Comparison of ENCODE assay signal across 8 cellular contexts in genomic region chr22:17119481-17120202, GRCh38. TPM values are rescaled to one million over a fixed set of nuclear protein-coding genes. Genes with fewer than 3 reads are reported as not detected.
DNase-seq lines count a peak whose midpoint lies in the region; ATAC-seq lines count a peak whose summit lies in the region.

No MANE protein-coding gene starts in this region.

- H3K27ac ChIP-seq in effector memory CD4-positive, alpha-beta T cell (ENCODE audit: insufficient read depth, low read length, poor library complexity, severe bottlenecking) = no peak overlapping the region

- H3K27me3 Mint-ChIP-seq in activated naive CD4-positive, alpha-beta T cell treated with anti-CD3 and anti-CD28 coated beads, Interleukin-2, amount 50 U/mL, for 24 hours = peaks cover 9% of the 10 kb centered on the region
- peaks cover 8% of the 10 kb centered on the region for H3K27me3 Mint-ChIP-seq in activated T-helper 17 cell treated with anti-CD3 and anti-CD28 coated beads, Interleukin-2, amount 50 U/mL, for 72 hours
- peaks cover 47% of the 10 kb centered on the region for H3K27me3 Mint-ChIP-seq in stimulated activated naive CD8-positive, alpha-beta T cell treated with anti-CD3 and anti-CD28 coated beads, Interleukin-15, amount 100 ng/mL, for 72 hours

- no peaks in the 10 kb centered on the region for H3K36me3 Mint-ChIP-seq in activated naive CD4-positive, alpha-beta T cell treated with anti-CD3 and anti-CD28 coated beads, Interleukin-2, amount 50 U/mL, for 24 hours
- no peaks in the 10 kb centered on the region for H3K36me3 Mint-ChIP-seq in activated T-helper 17 cell treated with anti-CD3 and anti-CD28 coated beads, Interleukin-2, amount 50 U/mL, for 72 hours (ENCODE audit: low read depth)

- H3K36me3 ChIP-seq in effector memory CD4-positive, alpha-beta T cell (ENCODE audit: control insufficient read depth, insufficient read depth, low read length) = no peaks in the 10 kb centered on the region

- no peak for ATAC-seq in activated T-helper 17 cell treated with anti-CD3 and anti-CD28 coated beads, Interleukin-2, amount 50 U/mL, for 72 hours (replicated peaks)
- peak; percentile 7 for ATAC-seq in stimulated activated naive CD8-positive, alpha-beta T cell treated with anti-CD3 and anti-CD28 coated beads, Interleukin-15, amount 100 ng/mL, for 72 hours
- ATAC-seq in GM18909 (IDR thresholded peaks at IDR 0.05; ENCODE audit: poor library complexity, unreplicated experiment) (no peak), HG02623 (IDR thresholded peaks at IDR 0.05; ENCODE audit: unreplicated experiment) (no peak)

- peaks cover 10% of the 10 kb centered on the region for H3K27me3 ChIP-seq in effector memory CD4-positive, alpha-beta T cell (replicated peaks; ENCODE audit: control insufficient read depth, insufficient read depth, low read length, poor library complexity, severe bottlenecking)

- H3K4me1 ChIP-seq in effector memory CD4-positive, alpha-beta T cell (ENCODE audit: control insufficient read depth, insufficient read depth, low read length, poor library complexity, severe bottlenecking) = peaks cover 51% of the 10 kb centered on the region

- peaks cover 55% of the 10 kb centered on the region for H3K4me1 Mint-ChIP-seq in activated naive CD4-positive, alpha-beta T cell treated with anti-CD3 and anti-CD28 coated beads, Interleukin-2, amount 50 U/mL, for 24 hours
- H3K4me1 Mint-ChIP-seq in activated T-helper 17 cell treated with anti-CD3 and anti-CD28 coated beads, Interleukin-2, amount 50 U/mL, for 72 hours = peaks cover 34% of the 10 kb centered on the region
- H3K4me1 Mint-ChIP-seq in stimulated activated naive CD8-positive, alpha-beta T cell treated with anti-CD3 and anti-CD28 coated beads, Interleukin-15, amount 100 ng/mL, for 72 hours = peaks cover 64% of the 10 kb centered on the region

- DNase-seq in activated naive CD4-positive, alpha-beta T cell treated with Interleukin-2 at 50 U/mL for 16 hours = no peak
- peak; percentile 79 for DNase-seq in iPS-NIHi7 (ENCODE audit: extremely low spot score)
- no peak for DNase-seq in stimulated activated naive CD8-positive, alpha-beta T cell treated with anti-CD3 and anti-CD28 coated beads, Interleukin-15, amount 100 ng/mL, for 72 hours
- DNase-seq in effector memory CD4-positive, alpha-beta T cell = no peak

- no peaks in the 10 kb centered on the region for H3K9me3 ChIP-seq in effector memory CD4-positive, alpha-beta T cell (ENCODE audit: control insufficient read depth, low read length)

- no peak overlapping the region for H3K27ac Mint-ChIP-seq in activated naive CD4-positive, alpha-beta T cell treated with anti-CD3 and anti-CD28 coated beads, Interleukin-2, amount 50 U/mL, for 24 hours
- no peak overlapping the region for H3K27ac Mint-ChIP-seq in activated T-helper 17 cell treated with anti-CD3 and anti-CD28 coated beads, Interleukin-2, amount 50 U/mL, for 72 hours
- H3K27ac Mint-ChIP-seq in stimulated activated naive CD8-positive, alpha-beta T cell treated with anti-CD3 and anti-CD28 coated beads, Interleukin-15, amount 100 ng/mL, for 72 hours = no peak overlapping the region

- H3K9me3 Mint-ChIP-seq in activated naive CD4-positive, alpha-beta T cell treated with anti-CD3 and anti-CD28 coated beads, Interleukin-2, amount 50 U/mL, for 24 hours = no peaks in the 10 kb centered on the region
- H3K9me3 Mint-ChIP-seq in activated T-helper 17 cell treated with anti-CD3 and anti-CD28 coated beads, Interleukin-2, amount 50 U/mL, for 72 hours = no peaks in the 10 kb centered on the region
- no peaks in the 10 kb centered on the region for H3K9me3 Mint-ChIP-seq in stimulated activated naive CD8-positive, alpha-beta T cell treated with anti-CD3 and anti-CD28 coated beads, Interleukin-15, amount 100 ng/mL, for 72 hours

- H3K4me3 ChIP-seq in effector memory CD4-positive, alpha-beta T cell (ENCODE audit: insufficient read depth, low read depth, low read length, poor library complexity, severe bottlenecking) = no peak overlapping the region

- peak overlapping the region; percentile 64 for H3K4me3 Mint-ChIP-seq in activated naive CD4-positive, alpha-beta T cell treated with anti-CD3 and anti-CD28 coated beads, Interleukin-2, amount 50 U/mL, for 24 hours
- H3K4me3 Mint-ChIP-seq in activated T-helper 17 cell treated with anti-CD3 and anti-CD28 coated beads, Interleukin-2, amount 50 U/mL, for 72 hours = peak overlapping the region; percentile 49
- H3K4me3 Mint-ChIP-seq in stimulated activated naive CD8-positive, alpha-beta T cell treated with anti-CD3 and anti-CD28 coated beads, Interleukin-15, amount 100 ng/mL, for 72 hours = peak overlapping the region; percentile 71 to 74

RNA-seq across cellular contexts. Expression of gene TMEM121B, which starts 1.5 kb away (rescaled TPM):
- total RNA-seq in activated T-helper 17 cell treated with anti-CD3 and anti-CD28 coated beads, Interleukin-2, amount 50 U/mL, for 72 hours = under 1 TPM in 1 of 2 donors, not detected in 1; 0.08 TPM

RNA-seq across cellular contexts. Expression of gene IL17RA, which starts 34.8 kb away (rescaled TPM):
- total RNA-seq in activated T-helper 17 cell treated with anti-CD3 and anti-CD28 coated beads, Interleukin-2, amount 50 U/mL, for 72 hours = 10 to 100 TPM in 1 of 2 donors, 1 to 10 TPM in 1; 8.5 to 13.6 TPM

RNA-seq across cellular contexts. Expression of gene HDHD5, which starts 39.4 kb away (rescaled TPM):
- total RNA-seq in activated T-helper 17 cell treated with anti-CD3 and anti-CD28 coated beads, Interleukin-2, amount 50 U/mL, for 72 hours = 10 to 100 TPM; 44.6 to 56.0 TPM
